8 cellular contexts compared by ENCODE assay signal in genomic region chr5:131263648-131264452, GRCh38. TPM values are rescaled to one million over a fixed set of nuclear protein-coding genes. Genes with fewer than 3 reads are reported as not detected.
A peak's percentile ranks its signal among the peaks of the same experiment; 100 is the strongest.
DNase-seq lines count a peak whose midpoint lies in the region; ATAC-seq and TF ChIP-seq lines count a peak whose summit lies in the region.

Gene CDC42SE2 (plus strand): TSS chr5:131264053. CDS start chr5:131359494, 95,441 bp downstream.

- H3K27me3 ChIP-seq in right atrium auricular region, result no peaks in the 10 kb centered on the region
- no peaks in the 10 kb centered on the region for H3K27me3 ChIP-seq in uterus

- TF ChIP-seq CTCF in GM12873 (IDR thresholded peaks at IDR 0.05; ENCODE audit: insufficient read depth, low read depth, low read length, missing control alignments), result peak; percentile 20
- no peak for TF ChIP-seq CTCF in right atrium auricular region (IDR thresholded peaks at IDR 0.05)
- TF ChIP-seq CTCF in uterus (IDR thresholded peaks at IDR 0.05), result peak in 1 of 4 experiments; percentile 4

- H3K36me3 ChIP-seq in right atrium auricular region (no peaks in the 10 kb centered on the region), uterus (no peaks in the 10 kb centered on the region)

- H3K4me1 ChIP-seq in right atrium auricular region, result peaks cover 0 to 10% of the 10 kb centered on the region in 2 donors
- H3K4me1 ChIP-seq in uterus, result peaks cover 0 to 6% of the 10 kb centered on the region in 2 donors

- peak; percentile 89 for ATAC-seq in HG02610 (IDR thresholded peaks at IDR 0.05; ENCODE audit: unreplicated experiment)

- DNase-seq in NCI-H1105 (lab: John Stamatoyannopoulos, UW) (peak; percentile 64), anterior cingulate cortex (lab: John Stamatoyannopoulos, UW) (peak in 56 of 58 donors; percentile 24 to 92 (median 78)), right atrium auricular region (ENCODE audit: low spot score) (peak; percentile 67), putamen (ENCODE audit: low spot score) (peak; percentile 94), uterus (peak; percentile 79 to 85)

- H3K4me3 ChIP-seq in right atrium auricular region (peak within 1 kb of the TSS; percentile 93 to 94), uterus (peak within 1 kb of the TSS; percentile 62 to 81)

- intact Hi-C loops in T-helper 1 cell treated with Interleukin-12 subunit alpha and Interleukin-12 subunit beta and Interleukin-4 antibody, amounts not matched to agents 30 ng/mL and 1 ng/mL, for 36 hours (cut with micrococcal nuclease), result loop anchor here (1.0 to 5.0 kb wide), 8 partner anchors 12 to 838 kb away; partner anchors contain the start of genes FNIP1 and LYRM7
- intact Hi-C loops in uterus (cut with DNase I; ENCODE audit: low total_unique reads), result no loop called here

- peak; percentile 87 to 96 for TF ChIP-seq POLR2A in uterus (IDR thresholded peaks at IDR 0.05)

- peak within 1 kb of the TSS; percentile 89 to 90 for H3K27ac ChIP-seq in right atrium auricular region
- peak within 1 kb of the TSS; percentile 87 for H3K27ac ChIP-seq in uterus

- H3K9me3 ChIP-seq in right atrium auricular region, result no peaks in the 10 kb centered on the region
- no peaks in the 10 kb centered on the region for H3K9me3 ChIP-seq in uterus

RNA-seq across cellular contexts. Expression of gene CDC42SE2, which starts in this region (rescaled TPM):
- total RNA-seq in T-helper 1 cell treated with Interleukin-12 subunit alpha and Interleukin-12 subunit beta and Interleukin-4 antibody, amounts not matched to agents 30 ng/mL and 1 ng/mL, for 36 hours, result 207 and 209 TPM in 2 replicates
- total RNA-seq in right atrium auricular region (10 to 100 TPM; 13.5 to 15.0 TPM), uterus (10 to 100 TPM in 3 of 4 donors, 1 to 10 TPM in 1; 4.6 to 62.8 (median 21.9) TPM)

Comparison
In these comparisons a context has a peak if more than half of its experiments do, and no peak if none do; other contexts are left out.
1. Peak in every context shown above with its lines: DNase-seq, ATAC-seq, H3K4me3 ChIP-seq and H3K27ac ChIP-seq.